ENCODE assay signal across 17 cellular contexts in genomic region chr5:178304016-178304415, GRCh38.
"Had no signal": no experiment of that assay in that cellular context is flagged by ENCODE, and none has a peak within 500 bp of the region (broad histone marks: within the 10 kb centered on the region; RNA-seq: fewer than 3 reads in every experiment).

No MANE protein-coding gene starts in this region.

- H3K4me1 ChIP-seq: parathyroid adenoma, transverse colon had no signal

- H3K36me3 ChIP-seq: cardiac muscle cell, transverse colon had no signal

- H3K4me3 ChIP-seq: cardiac muscle cell, transverse colon had no signal

- H3K9me3 ChIP-seq: transverse colon had no signal

- DNase-seq: activated CD4-positive, alpha-beta T cell treated with anti-CD3 and anti-CD28 coated beads, Interleukin-2, amount 10 ng/mL, durations not matched to agents 7 days and 5 days; activated CD8-positive, alpha-beta T cell treated with anti-CD3 and anti-CD28 coated beads, Interleukin-2, amount 10 ng/mL, durations not matched to agents 7 days and 5 days; activated gamma-delta T cell; activated T-cell treated with anti-CD3 and anti-CD28 coated beads, Interleukin-2, amount 50 U/mL, for 24 hours; effector memory CD8-positive, alpha-beta T cell; hippocampal formation; SHP77 treated with DMSO at 0.1 percent for 48 hours; stimulated activated CD4-positive, alpha-beta T cell treated with anti-CD3 and anti-CD28 coated beads, Interleukin-12 subunit alpha, Interleukin-12 subunit beta, amount 100 ng/mL, for 4 hours; stimulated activated CD4-positive, alpha-beta T cell treated with anti-CD3 and anti-CD28 coated beads, Interleukin-1b, Interleukin-23, amount 100 ng/mL, for 48 hours; stimulated activated naive CD4-positive, alpha-beta T cell treated with Interleukin-2 at 50 U/mL for 16 hours; T-cell; transverse colon had no signal

- H3K27me3 ChIP-seq: cardiac muscle cell, transverse colon had no signal

- H3K27ac ChIP-seq: cardiac muscle cell, parathyroid adenoma, transverse colon had no signal

- ATAC-seq: activated CD4-positive, CD25-positive, alpha-beta regulatory T cell treated with anti-CD3 and anti-CD28 coated beads, Interleukin-2, amount 50 U/mL, for 24 hours; activated CD8-positive, alpha-beta T cell treated with anti-CD3 and anti-CD28 coated beads, Interleukin-2, amount 10 ng/mL, durations not matched to agents 7 days and 5 days; effector memory CD8-positive, alpha-beta T cell; left lobe of liver; SK-N-SH treated with all-trans-retinoic acid at 6 μM for 48 hours; T-cell had no signal
